ENCODE assay signal across 10 cellular contexts in the genomic region with DNA sequence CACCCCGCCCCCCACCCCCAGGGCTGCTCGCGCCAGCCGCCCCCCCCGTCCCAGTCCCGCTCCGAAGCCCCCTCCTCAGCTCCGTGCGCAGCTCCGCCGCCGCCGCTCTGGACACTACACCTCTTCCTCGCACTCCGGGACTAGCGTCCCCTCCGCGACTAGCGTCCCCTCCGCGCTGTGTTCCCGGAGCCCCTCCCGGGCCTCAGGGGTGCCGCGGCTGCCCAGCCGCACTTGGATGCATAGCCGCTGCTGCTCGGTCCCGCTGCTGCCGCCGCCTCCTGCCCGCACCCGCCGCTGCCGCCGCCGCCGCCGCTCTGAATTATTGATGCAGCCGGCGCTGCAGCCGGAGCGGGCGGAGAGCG. TPM values are rescaled to one million over a fixed set of nuclear protein-coding genes. Genes with fewer than 3 reads are reported as not detected.
DNase-seq lines count a peak whose midpoint lies in the region; ATAC-seq and TF ChIP-seq lines count a peak whose summit lies in the region.
"Had no signal": no experiment of that assay in that cellular context is flagged by ENCODE, and none has a peak within 500 bp of the region (broad histone marks: within the 10 kb centered on the region; RNA-seq: fewer than 3 reads in every experiment).

CBLN1 (minus strand) TSS at position 358 of the 362 bp plus-strand sequence. CDS start 373 bp downstream, outside the sequence.

- peak within 1 kb of the TSS; percentile 52 for H3K27ac ChIP-seq in ectodermal cell (ENCODE audit: insufficient read depth, low read depth, low read length, poor library complexity, severe bottlenecking)

- H3K27ac Mint-ChIP-seq in osteocyte (ENCODE audit: unreplicated experiment) = no peak within 1 kb of the TSS

- WGBS in ectodermal cell, 2 experiments = 0% methylated on average over 43 to 45 of the region's 45 CpGs

- ATAC-seq in HG03439 (IDR thresholded peaks at IDR 0.05; ENCODE audit: unreplicated experiment) = peak; percentile 16

- peaks cover 94% of the 10 kb centered on the region for H3K27me3 ChIP-seq in ectodermal cell (ENCODE audit: control insufficient read depth, insufficient read depth, low read length, poor library complexity, severe bottlenecking)

- H3K4me3 ChIP-seq in GM12864 (ENCODE audit: low read depth, low read length) (peak within 1 kb of the TSS; percentile 55), ectodermal cell (ENCODE audit: insufficient read depth, low read depth, low read length) (peak within 1 kb of the TSS; percentile 52)

- H3K9me3 Mint-ChIP-seq in osteocyte (ENCODE audit: unreplicated experiment) = no peaks in the 10 kb centered on the region

- peak within 1 kb of the TSS; percentile 62 for H3K4me3 Mint-ChIP-seq in osteocyte (ENCODE audit: unreplicated experiment)

- H3K36me3 Mint-ChIP-seq in osteocyte (ENCODE audit: unreplicated experiment) = no peaks in the 10 kb centered on the region

- TF ChIP-seq CTCF in GM12864 (IDR thresholded peaks at IDR 0.05; ENCODE audit: low read depth, low read length, missing control alignments) = no peak
- no peak for TF ChIP-seq CTCF in osteocyte (IDR thresholded peaks at IDR 0.05)

- peaks cover 77% of the 10 kb centered on the region for H3K27me3 Mint-ChIP-seq in osteocyte (ENCODE audit: unreplicated experiment)

- H3K4me1 Mint-ChIP-seq in osteocyte (ENCODE audit: unreplicated experiment) = peaks cover 8% of the 10 kb centered on the region

- no peaks in the 10 kb centered on the region for H3K36me3 ChIP-seq in ectodermal cell (ENCODE audit: control insufficient read depth, insufficient read depth, low read length)

- peaks cover 41% of the 10 kb centered on the region for H3K4me1 ChIP-seq in ectodermal cell (ENCODE audit: control insufficient read depth, insufficient read depth, low read length)

- no peaks in the 10 kb centered on the region for H3K9me3 ChIP-seq in ectodermal cell (ENCODE audit: control insufficient read depth, low read length)

- DNase-seq in GM12864 (ENCODE audit: low read depth) (no peak), osteocyte (ENCODE audit: extremely low spot score, unreplicated experiment) (no peak), NCI-H146 treated with DMSO at 0.1 percent for 48 hours (lab: John Stamatoyannopoulos, UW; ENCODE audit: unreplicated experiment) (no peak)
- no peak for DNase-seq in stimulated activated CD4-positive, alpha-beta T cell treated with anti-CD3 and anti-CD28 coated beads, Interleukin-15, amount 100 ng/mL, for 24 hours
- DNase-seq in activated CD4-positive, alpha-beta T cell treated with anti-CD3 and anti-CD28 coated beads, Interleukin-2, amount 50 U/mL, for 4 hours = no peak
- no peak for DNase-seq in stimulated activated naive CD4-positive, alpha-beta T cell treated with Interleukin-2 at 50 U/mL for 16 hours (lab: John Stamatoyannopoulos, UW)
- DNase-seq: activated CD8-positive, alpha-beta memory T cell treated with anti-CD3 and anti-CD28 coated beads, Interleukin-2, amount 50 U/mL, for 4 hours had no signal

RNA-seq across cellular contexts. Expression of gene CBLN1, which starts in this region (rescaled TPM):
- 1.8 TPM for polyA plus RNA-seq in ectodermal cell (2013, experiment 1 of 4)
- 1.2 TPM for polyA plus RNA-seq in ectodermal cell (2013, experiment 2 of 4)
- polyA plus RNA-seq in ectodermal cell (2013, experiment 3 of 4) = 3.1 TPM
- 7.6 TPM for polyA plus RNA-seq in ectodermal cell (2013, experiment 4 of 4)
- not detected in 2 replicates for total RNA-seq in osteocyte
- total RNA-seq: M059J had no signal
